ENCODE assay signal across 8 cellular contexts in genomic region chr14:22174998-22175558, GRCh38.
DNase-seq lines count a peak whose midpoint lies in the region; ATAC-seq and TF ChIP-seq lines count a peak whose summit lies in the region.
"Not testable (repeated sequence)": the region's sequence is repeated elsewhere in the genome, so short reads cannot be mapped to it uniquely, and the experiment has no call there.

No MANE protein-coding gene starts in this region.

- TF ChIP-seq CTCF in Calu3 (IDR thresholded peaks at IDR 0.05; ENCODE audit: unreplicated experiment); right lobe of liver (IDR thresholded peaks at IDR 0.05); neural progenitor cell (IDR thresholded peaks at IDR 0.05): not testable (repeated sequence)

- not testable (repeated sequence) for H3K9ac ChIP-seq in duodenal mucosa (ENCODE audit: low read depth in 1 of 2, low read length in 2 of 2); neural progenitor cell

- H3K36me3 ChIP-seq in KOPT-K1 (ENCODE audit: insufficient read depth, low read length): peaks cover 43% of the 10 kb centered on the region
- not testable (repeated sequence) for H3K36me3 ChIP-seq in duodenal mucosa (ENCODE audit: control insufficient read depth in 1 of 2, insufficient read depth in 2 of 2, low read length in 2 of 2); right lobe of liver; neural progenitor cell

- TF ChIP-seq POLR2A in right lobe of liver (IDR thresholded peaks at IDR 0.05): not testable (repeated sequence)

- H3K9me3 ChIP-seq in KOPT-K1 (ENCODE audit: insufficient read depth, low read length, poor library complexity, severe bottlenecking); duodenal mucosa (ENCODE audit: control insufficient read depth in 1 of 2, low read length in 2 of 2); right lobe of liver; neural progenitor cell (ENCODE audit: low read depth): not testable (repeated sequence)

- BruUV-seq in Calu3 (replicated peaks; lab: Mats Ljungman, UMichigan): not testable (repeated sequence)

- not testable (repeated sequence) for H3K27me3 ChIP-seq in duodenal mucosa (ENCODE audit: control insufficient read depth in 1 of 2, insufficient read depth in 2 of 2, low read length in 2 of 2); right lobe of liver; neural progenitor cell

- peak overlapping the region; percentile 46 for H3K4me3 Mint-ChIP-seq in Calu3 (ENCODE audit: low read depth, unreplicated experiment)
- not testable (repeated sequence) for H3K4me3 Mint-ChIP-seq in activated naive CD8-positive, alpha-beta T cell; neural progenitor cell

- H3K27me3 Mint-ChIP-seq in Calu3 (ENCODE audit: unreplicated experiment); activated naive CD8-positive, alpha-beta T cell; neural progenitor cell (ENCODE audit: insufficient read depth, low read depth): not testable (repeated sequence)

- H3K4me1 Mint-ChIP-seq in Calu3 (ENCODE audit: low read depth, unreplicated experiment): peaks cover 59% of the 10 kb centered on the region
- H3K4me1 Mint-ChIP-seq in activated naive CD8-positive, alpha-beta T cell (ENCODE audit: low read depth): peaks cover 14% of the 10 kb centered on the region
- H3K4me1 Mint-ChIP-seq in neural progenitor cell: not testable (repeated sequence)

- peak in 3 of 4 donors; percentile 27 to 61 (median 42) for ATAC-seq in right lobe of liver

- peak; percentile 24 for DNase-seq in Calu3
- DNase-seq in kidney glomerular epithelial cell (lab: John Stamatoyannopoulos, UW): peak; percentile 56
- not testable (repeated sequence) for DNase-seq in right lobe of liver; neural progenitor cell (ENCODE audit: low spot score)
- DNase-seq in ureter (ENCODE audit: low spot score): peak; percentile 45

- intact Hi-C loops in Calu3 (cut with micrococcal nuclease; ENCODE audit: unreplicated experiment); right lobe of liver (cut with DNase I): not testable (repeated sequence)

- peaks cover 11 to 39% of the 10 kb centered on the region in 2 donors for H3K4me1 ChIP-seq in duodenal mucosa (ENCODE audit: control insufficient read depth in 1 of 2, insufficient read depth in 2 of 2, low read length in 2 of 2)
- H3K4me1 ChIP-seq in right lobe of liver: peaks cover 0 to 11% (median 0%) of the 10 kb centered on the region in 4 donors
- H3K4me1 ChIP-seq in neural progenitor cell: not testable (repeated sequence)

- H4K20me1 ChIP-seq in neural progenitor cell (ENCODE audit: low read depth): not testable (repeated sequence)

- not testable (repeated sequence) for H3K9me3 Mint-ChIP-seq in Calu3 (ENCODE audit: low read depth, unreplicated experiment); activated naive CD8-positive, alpha-beta T cell (ENCODE audit: low read depth); neural progenitor cell

- CTCF ChIA-PET in Calu3 (lab: Charles Lee): not testable (repeated sequence)

- H3K79me2 ChIP-seq in neural progenitor cell (ENCODE audit: low read depth): not testable (repeated sequence)

- H3K4me2 ChIP-seq in neural progenitor cell: not testable (repeated sequence)

- not testable (repeated sequence) for H3F3A ChIP-seq in neural progenitor cell (ENCODE audit: low read depth)

- not testable (repeated sequence) for H2AFZ ChIP-seq in neural progenitor cell (replicated peaks)

- H3K36me3 Mint-ChIP-seq in Calu3 (ENCODE audit: insufficient read depth, unreplicated experiment); activated naive CD8-positive, alpha-beta T cell; neural progenitor cell: not testable (repeated sequence)

- 57% methylated on average over 4 of the region's 4 CpGs for WGBS in right lobe of liver (ENCODE audit: insufficient coverage, low coverage, low lambda C conversion rate, missing lambda C conversion rate)

- H3K27ac ChIP-seq in KOPT-K1 (ENCODE audit: low read depth, low read length, poor library complexity, severe bottlenecking) (peak overlapping the region; percentile 96), duodenal mucosa (ENCODE audit: low read depth, low read length) (peak overlapping the region; percentile 14), right lobe of liver (peak overlapping the region in 1 of 3 donors; percentile 69)
- not testable (repeated sequence) for H3K27ac ChIP-seq in neural progenitor cell

- H3K27ac Mint-ChIP-seq in Calu3 (ENCODE audit: unreplicated experiment) (peak overlapping the region; percentile 68), neural progenitor cell (peak overlapping the region; percentile 64)
- H3K27ac Mint-ChIP-seq in activated naive CD8-positive, alpha-beta T cell: peak overlapping the region; percentile 28

- H3K4me3 ChIP-seq in duodenal mucosa (ENCODE audit: low read depth in 1 of 2, low read length in 2 of 2); neural progenitor cell: not testable (repeated sequence)
- H3K4me3 ChIP-seq in right lobe of liver: peak overlapping the region in 1 of 3 donors; percentile 28
